Comparison of ENCODE assay signal across 1 cellular context in genomic region chr2:19800796-19801195, GRCh38.
TF ChIP-seq lines count a peak whose summit lies in the region.

No MANE protein-coding gene starts in this region.

TF ChIP-seq in IMR-90, 13 proteins besides CTCF, POLR2A, EP300 and RAD21 (continued from another document):
- TF ChIP-seq USF2 (IDR thresholded peaks at IDR 0.05; ENCODE audit: low read depth, low read length): no peak
- TF ChIP-seq RFX5 (IDR thresholded peaks at IDR 0.05; ENCODE audit: low read depth, low read length): no peak
- no peak for TF ChIP-seq NFE2L2 (IDR thresholded peaks at IDR 0.05; ENCODE audit: low read depth, low read length)
- no peak for TF ChIP-seq SMC3 (IDR thresholded peaks at IDR 0.05; ENCODE audit: low read depth, low read length)
- no peak for TF ChIP-seq RCOR1 (IDR thresholded peaks at IDR 0.05; ENCODE audit: insufficient replicate concordance, low read length)
- no peak for TF ChIP-seq CEBPB (IDR thresholded peaks at IDR 0.05; ENCODE audit: low read depth, low read length)
- TF ChIP-seq MXI1 (IDR thresholded peaks at IDR 0.05; ENCODE audit: borderline replicate concordance, low read depth, low read length): no peak
- no peak for TF ChIP-seq CHD1 (IDR thresholded peaks at IDR 0.05; ENCODE audit: low read depth, low read length)
- no peak for TF ChIP-seq MAZ (IDR thresholded peaks at IDR 0.05; ENCODE audit: borderline replicate concordance, low read depth, low read length)
- no peak for TF ChIP-seq MAFK (IDR thresholded peaks at IDR 0.05; ENCODE audit: low read depth, low read length)
TF ChIP-seq in IMR-90: peak in this region for 0.
